Comparison of ENCODE assay signal across 16 cellular contexts in the genomic region with DNA sequence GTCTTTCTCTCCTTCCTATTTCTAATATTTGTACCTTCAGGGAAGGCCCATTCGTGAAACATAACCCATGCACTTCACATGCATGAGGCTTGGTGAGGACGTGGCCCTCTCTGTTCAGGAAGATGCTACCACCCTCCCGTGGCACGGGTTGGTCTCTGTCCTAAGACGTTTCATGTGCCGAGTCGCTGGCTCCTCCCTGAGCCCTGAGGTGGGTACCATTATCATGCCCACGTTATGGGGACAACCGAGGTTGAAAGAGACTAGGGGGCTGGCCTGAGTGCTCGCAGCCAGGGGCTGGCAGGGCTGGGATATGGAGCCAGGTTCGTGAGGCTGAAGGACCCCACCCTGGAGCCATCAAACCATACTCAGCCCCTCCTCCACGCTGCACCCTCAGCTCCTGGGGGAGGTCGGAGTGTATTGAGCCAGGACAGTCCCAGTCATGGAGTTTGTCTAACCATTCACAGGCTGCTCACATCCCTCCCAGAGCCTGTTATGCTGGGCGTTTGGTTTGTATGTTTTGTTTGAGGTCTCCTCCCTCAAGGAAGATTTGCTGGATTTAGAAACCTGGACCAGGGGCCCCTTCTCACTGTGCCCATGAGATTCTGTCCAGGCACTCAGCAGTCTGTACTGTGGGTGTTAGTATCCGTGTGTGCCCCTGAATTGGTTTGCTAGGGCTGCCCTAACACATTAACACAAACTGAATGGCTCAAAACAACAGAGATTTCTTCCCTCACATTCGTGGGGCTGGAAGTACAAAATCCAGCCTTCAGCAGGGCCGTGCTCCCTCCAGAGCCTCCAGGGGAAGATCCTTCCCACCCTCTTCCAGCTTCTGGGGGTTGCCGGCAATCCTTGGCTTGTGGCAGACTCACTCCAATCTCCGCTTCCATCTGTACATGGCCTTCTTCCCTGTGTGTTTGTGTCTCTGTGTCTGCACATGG.
DNase-seq lines count a peak whose midpoint lies in the region; ATAC-seq and TF ChIP-seq lines count a peak whose summit lies in the region.
"Had no signal": no experiment of that assay in that cellular context is flagged by ENCODE, and none has a peak within 500 bp of the region (broad histone marks: within the 10 kb centered on the region; RNA-seq: fewer than 3 reads in every experiment).

No MANE protein-coding gene starts in this region.

- no peak overlapping the region for H3K4me3 ChIP-seq in coronary artery
- no peak overlapping the region for H3K4me3 ChIP-seq in upper lobe of right lung
- H3K4me3 ChIP-seq: HAP-1, K562 had no signal

- no peaks in the 10 kb centered on the region for H3K9me3 Mint-ChIP-seq in activated CD8-positive, alpha-beta memory T cell treated with anti-CD3 and anti-CD28 coated beads, Interleukin-2, amount 10 ng/mL, durations not matched to agents 7 days and 5 days (ENCODE audit: low read depth)

- H3K27me3 ChIP-seq in upper lobe of right lung = peaks cover 5% of the 10 kb centered on the region

- no peak overlapping the region for H3K27ac Mint-ChIP-seq in activated CD8-positive, alpha-beta memory T cell treated with anti-CD3 and anti-CD28 coated beads, Interleukin-2, amount 10 ng/mL, durations not matched to agents 7 days and 5 days

- no peaks in the 10 kb centered on the region for H3K4me1 Mint-ChIP-seq in activated CD8-positive, alpha-beta memory T cell treated with anti-CD3 and anti-CD28 coated beads, Interleukin-2, amount 10 ng/mL, durations not matched to agents 7 days and 5 days

- CTCF ChIA-PET in activated CD8-positive, alpha-beta memory T cell treated with anti-CD3 and anti-CD28 coated beads, Interleukin-2, amount 10 ng/mL, durations not matched to agents 7 days and 5 days (lab: Charles Lee) = no interaction called here

- peak; percentile 26 for DNase-seq in activated CD8-positive, alpha-beta memory T cell treated with anti-CD3 and anti-CD28 coated beads, Interleukin-2, amount 50 U/mL, for 48 hours
- DNase-seq in activated CD8-positive, alpha-beta memory T cell treated with anti-CD3 and anti-CD28 coated beads, Interleukin-2, amount 10 ng/mL, durations not matched to agents 7 days and 5 days = no peak
- DNase-seq in coronary artery (ENCODE audit: low spot score) = peak; percentile 33
- peak; percentile 49 for DNase-seq in mesenteric fat pad (ENCODE audit: low spot score)
- DNase-seq in upper lobe of right lung = peak; percentile 51
- no peak for DNase-seq in CD1c-positive myeloid dendritic cell (ENCODE audit: extremely low spot score)
- no peak for DNase-seq in middle frontal gyrus (ENCODE audit: extremely low spot score, low spot score)
- DNase-seq in COLO829 (ENCODE audit: low spot score) = no peak
- DNase-seq: Calu3; CD4-positive, alpha-beta memory T cell; EL; NCI-H1092 treated with DMSO at 0.1 percent for 48 hours; NCI-H2081; SHP77 treated with DMSO at 0.1 percent for 48 hours had no signal

- no peak overlapping the region for H3K4me3 Mint-ChIP-seq in activated CD8-positive, alpha-beta memory T cell treated with anti-CD3 and anti-CD28 coated beads, Interleukin-2, amount 10 ng/mL, durations not matched to agents 7 days and 5 days
- H3K4me3 Mint-ChIP-seq: CD4-positive, alpha-beta memory T cell had no signal

- intact Hi-C loops in upper lobe of right lung (cut with DNase I) = no loop called here

- no peak overlapping the region for H3K27ac ChIP-seq in coronary artery
- no peak overlapping the region for H3K27ac ChIP-seq in upper lobe of right lung

- H3K36me3 Mint-ChIP-seq in activated CD8-positive, alpha-beta memory T cell treated with anti-CD3 and anti-CD28 coated beads, Interleukin-2, amount 10 ng/mL, durations not matched to agents 7 days and 5 days = no peaks in the 10 kb centered on the region
- H3K36me3 Mint-ChIP-seq: CD4-positive, alpha-beta memory T cell had no signal

- no peak for ATAC-seq in activated CD8-positive, alpha-beta memory T cell treated with anti-CD3 and anti-CD28 coated beads, Interleukin-2, amount 10 ng/mL, durations not matched to agents 7 days and 5 days
- ATAC-seq in upper lobe of right lung = no peak
- ATAC-seq: K562 had no signal

- no peaks in the 10 kb centered on the region for H3K9me3 ChIP-seq in upper lobe of right lung
- H3K9me3 ChIP-seq: HAP-1 had no signal

- TF ChIP-seq CTCF in coronary artery (IDR thresholded peaks at IDR 0.05) (no peak), upper lobe of right lung (IDR thresholded peaks at IDR 0.05) (no peak)

- no peaks in the 10 kb centered on the region for H3K4me1 ChIP-seq in upper lobe of right lung
- H3K4me1 ChIP-seq: HAP-1 had no signal

- H3K27me3 Mint-ChIP-seq in activated CD8-positive, alpha-beta memory T cell treated with anti-CD3 and anti-CD28 coated beads, Interleukin-2, amount 10 ng/mL, durations not matched to agents 7 days and 5 days = peaks cover 36% of the 10 kb centered on the region

- H3K36me3 ChIP-seq in upper lobe of right lung = no peaks in the 10 kb centered on the region
- H3K36me3 ChIP-seq: HAP-1 had no signal

Comparison
In these comparisons a context has a peak if more than half of its experiments do, and no peak if none do; other contexts are left out.
1. DNase-seq: peak in activated CD8-positive, alpha-beta memory T cell treated with anti-CD3 and anti-CD28 coated beads, Interleukin-2, amount 50 U/mL, for 48 hours (single experiment), coronary artery (single experiment), mesenteric fat pad (single experiment) and upper lobe of right lung (single experiment); none in activated CD8-positive, alpha-beta memory T cell treated with anti-CD3 and anti-CD28 coated beads, Interleukin-2, amount 10 ng/mL, durations not matched to agents 7 days and 5 days (single experiment), CD1c-positive myeloid dendritic cell (single experiment), middle frontal gyrus (single experiment) and COLO829 (single experiment).